8 cellular contexts compared by ENCODE assay signal in the genomic region with DNA sequence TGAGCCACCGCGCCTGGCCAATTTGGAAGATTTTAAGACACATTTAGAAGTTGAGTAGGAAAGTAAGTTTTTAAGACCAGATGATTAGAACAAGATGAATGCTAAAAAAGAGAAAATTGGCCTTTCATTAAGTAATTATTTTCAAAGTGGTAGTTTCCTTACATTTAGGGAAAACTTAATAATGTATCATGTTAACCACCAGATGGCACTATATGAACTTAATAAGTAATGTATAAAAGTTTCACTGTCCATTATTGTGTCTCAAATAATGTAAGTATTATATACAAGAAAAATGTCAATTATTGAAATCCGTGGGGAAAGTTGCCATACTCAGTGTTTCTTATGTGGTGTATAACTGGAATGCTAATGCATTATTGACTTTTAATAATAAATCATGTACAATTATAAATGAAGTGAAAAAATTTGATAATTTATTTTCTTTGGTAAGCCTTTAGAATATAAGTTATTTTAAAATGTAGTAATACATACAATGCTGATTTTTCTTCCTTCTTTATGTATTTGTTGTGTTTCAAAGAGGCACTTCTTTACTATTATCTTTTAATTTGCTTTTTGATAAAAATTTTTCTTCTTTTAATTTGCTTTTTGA. TPM values are rescaled to one million over a fixed set of nuclear protein-coding genes. Genes with fewer than 3 reads are reported as not detected.
A peak's percentile ranks its signal among the peaks of the same experiment; 100 is the strongest.
DNase-seq lines count a peak whose midpoint lies in the region; ATAC-seq and TF ChIP-seq lines count a peak whose summit lies in the region.

No MANE protein-coding gene starts in this region.

- DNase-seq in NOMO-1 treated with DMSO at 0.1 percent for 48 hours (lab: John Stamatoyannopoulos, UW; ENCODE audit: unreplicated experiment), result peak; percentile 40
- no peak for DNase-seq in NOMO-1 treated with dmso at 0.1 percent for 144 hours (lab: John Stamatoyannopoulos, UW; ENCODE audit: unreplicated experiment)
- peak; percentile 18 for DNase-seq in NCI-H460 (ENCODE audit: extremely low read depth, low read depth)
- peak; percentile 66 for DNase-seq in dermis blood vessel endothelial cell
- DNase-seq in neuronal stem cell (ENCODE audit: low spot score), result peak; percentile 5
- DNase-seq in posterior vena cava (ENCODE audit: low spot score), result no peak
- no peak for DNase-seq in activated effector memory CD4-positive, alpha-beta T cell treated with anti-CD3 and anti-CD28 coated beads, Interleukin-2, amount 50 U/mL, for 16 hours
- no peak for DNase-seq in mucosa of descending colon

- ATAC-seq in mucosa of descending colon, result no peak

- no peak overlapping the region for H4K91ac ChIP-seq in neuronal stem cell (ENCODE audit: low read depth, low read length, poor library complexity)

- no peak overlapping the region for H2BK120ac ChIP-seq in neuronal stem cell (ENCODE audit: low read depth, low read length)

- no peak overlapping the region for H3K27ac ChIP-seq in neuronal stem cell (replicated peaks; ENCODE audit: low read length)

- H3K4me2 ChIP-seq in neuronal stem cell (ENCODE audit: insufficient read depth, low read length, poor library complexity, severe bottlenecking), result no peak overlapping the region

- H2AK5ac ChIP-seq in neuronal stem cell (ENCODE audit: low read depth, low read length), result no peak overlapping the region

- no peak overlapping the region for H3K4me3 ChIP-seq in neuronal stem cell (ENCODE audit: low read length in 2 of 2)
- no peak overlapping the region for H3K4me3 ChIP-seq in mucosa of descending colon

- intact Hi-C loops in posterior vena cava (cut with DNase I) (loop anchor here in 1 of 2 donors (10.0 kb wide), 1 partner anchor 1000 kb away; no protein-coding TSS in a partner anchor), mucosa of descending colon (cut with DNase I, micrococcal nuclease) (loop anchor here in 1 of 2 donors (10.0 kb wide), 1 partner anchor 1000 kb away; no protein-coding TSS in a partner anchor)

- no peak overlapping the region for H3K18ac ChIP-seq in neuronal stem cell (ENCODE audit: low read length)

- H3K23ac ChIP-seq in neuronal stem cell (ENCODE audit: low read depth, low read length, poor library complexity), result no peak overlapping the region

- H3K36me3 ChIP-seq in neuronal stem cell (replicated peaks in 1 of 2; ENCODE audit: control insufficient read depth in 2 of 2, insufficient read depth in 2 of 2, low read length in 2 of 2) (peaks cover 6 to 47% of the 10 kb centered on the region in 2 donors), mucosa of descending colon (ENCODE audit: low read depth) (no peaks in the 10 kb centered on the region)

- no peak for TF ChIP-seq CTCF in mucosa of descending colon (IDR thresholded peaks at IDR 0.05)

- H3K79me1 ChIP-seq in neuronal stem cell (ENCODE audit: low read depth, low read length), result no peaks in the 10 kb centered on the region

- peaks cover 2 to 9% of the 10 kb centered on the region in 2 donors for H3K9me3 ChIP-seq in neuronal stem cell (replicated peaks in 1 of 2; ENCODE audit: control insufficient read depth in 2 of 2, insufficient read depth in 1 of 2, low read depth in 1 of 2, low read length in 2 of 2)
- no peaks in the 10 kb centered on the region for H3K9me3 ChIP-seq in mucosa of descending colon

- H4K8ac ChIP-seq in neuronal stem cell (ENCODE audit: low read depth, low read length), result no peak overlapping the region

- no peak overlapping the region for H2BK5ac ChIP-seq in neuronal stem cell (ENCODE audit: low read length)

- no peak overlapping the region for H3K14ac ChIP-seq in neuronal stem cell (ENCODE audit: low read length)

- no peak overlapping the region for H2AFZ ChIP-seq in neuronal stem cell (ENCODE audit: low read length)

- H3K4me1 ChIP-seq in neuronal stem cell (ENCODE audit: control insufficient read depth in 2 of 2, insufficient read depth in 1 of 2, low read depth in 1 of 2, low read length in 2 of 2) (no peaks in the 10 kb centered on the region), mucosa of descending colon (ENCODE audit: low read depth) (no peaks in the 10 kb centered on the region)

- no CpG with 5 or more reads among the region's 3 CpGs for WGBS in neuronal stem cell (ENCODE audit: extremely low coverage in 2 of 2, insufficient read length in 2 of 2, insufficient replicate concordance in 1 of 2), 2 donors

- H3K9ac ChIP-seq in neuronal stem cell (ENCODE audit: low read depth, low read length, poor library complexity), result no peak overlapping the region

- no peak overlapping the region for H3K4ac ChIP-seq in neuronal stem cell (ENCODE audit: low read length)

- H2BK15ac ChIP-seq in neuronal stem cell (ENCODE audit: low read length), result no peak overlapping the region

- H2BK12ac ChIP-seq in neuronal stem cell (ENCODE audit: low read length), result no peak overlapping the region

- H3K27me3 ChIP-seq in neuronal stem cell (ENCODE audit: control insufficient read depth in 3 of 3, insufficient read depth in 3 of 3, low read depth in 1 of 3, low read length in 3 of 3), result no peaks in the 10 kb centered on the region

RNA-seq across cellular contexts. Expression of a gene that starts 29.2 kb away (rescaled TPM):
- total RNA-seq in NCI-H460 (2014; rRNA removed; shearing (Covaris generic)), result 14.6 and 14.9 TPM in 2 replicates
- 11.2 and 19.6 TPM in 2 replicates for polyA plus RNA-seq in NCI-H460 (2014; cell fraction: nucleus; rRNA removed)
- total RNA-seq in dermis blood vessel endothelial cell (22.3 and 25.0 TPM in 2 replicates), posterior vena cava (10 to 100 TPM; 47.7 to 54.4 TPM), mucosa of descending colon (10 to 100 TPM; 24.7 to 30.4 (median 27.4) TPM)
- 18.8 TPM for polyA plus RNA-seq in neuronal stem cell (2013, experiment 1 of 2)
- 18.5 TPM for polyA plus RNA-seq in neuronal stem cell (2013, experiment 2 of 2)

Comparison
In these comparisons a context has a peak if more than half of its experiments do, and no peak if none do; other contexts are left out.
1. DNase-seq: peak in NOMO-1 treated with DMSO at 0.1 percent for 48 hours (single experiment), NCI-H460 (single experiment), dermis blood vessel endothelial cell (single experiment) and neuronal stem cell (single experiment); none in NOMO-1 treated with dmso at 0.1 percent for 144 hours (single experiment), posterior vena cava (single experiment), activated effector memory CD4-positive, alpha-beta T cell treated with anti-CD3 and anti-CD28 coated beads, Interleukin-2, amount 50 U/mL, for 16 hours (single experiment) and mucosa of descending colon (0 of 3).